In genomic region chr6:73702444-73702843, GRCh38 we compare ENCODE assay signal across 20 cellular contexts. TPM values are rescaled to one million over a fixed set of nuclear protein-coding genes. Genes with fewer than 3 reads are reported as not detected.
DNase-seq lines count a peak whose midpoint lies in the region; ATAC-seq and TF ChIP-seq lines count a peak whose summit lies in the region.
"Had no signal": no experiment of that assay in that cellular context is flagged by ENCODE, and none has a peak within 500 bp of the region (broad histone marks: within the 10 kb centered on the region; RNA-seq: fewer than 3 reads in every experiment).

No MANE protein-coding gene starts in this region.

- no peaks in the 10 kb centered on the region for H3K9me3 Mint-ChIP-seq in activated CD4-positive, alpha-beta T cell treated with anti-CD3 and anti-CD28 coated beads, Interleukin-2, amount 10 ng/mL, durations not matched to agents 24 days and 14 days
- H3K9me3 Mint-ChIP-seq: IgD-negative memory B cell had no signal

- no peak overlapping the region for H2BK120ac ChIP-seq in mesenchymal stem cell (ENCODE audit: low read depth, low read length)

- H3K27ac ChIP-seq in RWPE1 (peak overlapping the region; percentile 71), vagina (peak overlapping the region; percentile 91), mesenchymal stem cell (ENCODE audit: low read length, poor library complexity, severe bottlenecking) (no peak overlapping the region)
- H3K27ac ChIP-seq: BLaER1 treated with 17β-estradiol and CSF1 and Interleukin-3, amounts not matched to agents 10 nM and 100 nM; SK-N-MC had no signal

- POLR2A ChIA-PET in RWPE1 (lab: Yijun Ruan, JAX; ENCODE audit: low non-redundant PET): no interaction called here

- H3K36me3 Mint-ChIP-seq in activated CD4-positive, alpha-beta T cell treated with anti-CD3 and anti-CD28 coated beads, Interleukin-2, amount 10 ng/mL, durations not matched to agents 24 days and 14 days (ENCODE audit: low read depth): peaks cover 56% of the 10 kb centered on the region

- H3K4me3 Mint-ChIP-seq in activated CD4-positive, alpha-beta T cell treated with anti-CD3 and anti-CD28 coated beads, Interleukin-2, amount 10 ng/mL, durations not matched to agents 24 days and 14 days: no peak overlapping the region
- H3K4me3 Mint-ChIP-seq: IgD-negative memory B cell had no signal

- H3K14ac ChIP-seq in mesenchymal stem cell (ENCODE audit: low read length in 2 of 2): no peak overlapping the region

- H2BK5ac ChIP-seq in mesenchymal stem cell (ENCODE audit: low read depth, low read length, poor library complexity, severe bottlenecking): no peak overlapping the region

- CTCF ChIA-PET in RWPE1 (lab: Yijun Ruan, JAX): interaction anchor here (1.1 kb wide), 1 partner anchor 31 kb away, joined by 3 read pairs; no protein-coding TSS in a partner anchor

- no peak overlapping the region for H3K18ac ChIP-seq in mesenchymal stem cell (ENCODE audit: low read depth in 1 of 2, low read length in 2 of 2)

- peaks cover 25% of the 10 kb centered on the region for H3K79me1 ChIP-seq in mesenchymal stem cell (replicated peaks; ENCODE audit: low read length, poor library complexity, severe bottlenecking)

- no peak overlapping the region for H3K23ac ChIP-seq in mesenchymal stem cell (ENCODE audit: low read length in 2 of 2)

- H3K27ac Mint-ChIP-seq in activated CD4-positive, alpha-beta T cell treated with anti-CD3 and anti-CD28 coated beads, Interleukin-2, amount 10 ng/mL, durations not matched to agents 24 days and 14 days: peak overlapping the region; percentile 29
- H3K27ac Mint-ChIP-seq: IgD-negative memory B cell had no signal

- 100% methylated on average over 2 of the region's 2 CpGs for WGBS in mesenchymal stem cell

- TF ChIP-seq CTCF in RWPE1 (conservative IDR thresholded peaks at IDR 0.05; ENCODE audit: low read depth): no peak
- no peak for TF ChIP-seq CTCF in vagina (IDR thresholded peaks at IDR 0.05)

- H3K36me3 ChIP-seq in vagina (no peaks in the 10 kb centered on the region), mesenchymal stem cell (ENCODE audit: control insufficient read depth in 1 of 2, insufficient read depth in 2 of 2, low read depth in 1 of 2, low read length in 2 of 2) (peaks cover 0 to 64% of the 10 kb centered on the region in 2 experiments), MG63 (peaks cover 60% of the 10 kb centered on the region)
- H3K36me3 ChIP-seq: BLaER1 treated with 17β-estradiol and CSF1 and Interleukin-3, amounts not matched to agents 10 nM and 100 nM; HAP-1 had no signal

- H3K4me1 ChIP-seq in vagina (peaks cover 40% of the 10 kb centered on the region), mesenchymal stem cell (ENCODE audit: control insufficient read depth, insufficient read depth, low read depth, low read length) (peaks cover 1% of the 10 kb centered on the region)
- H3K4me1 ChIP-seq: HAP-1 had no signal

- no peak overlapping the region for H2AFZ ChIP-seq in mesenchymal stem cell (ENCODE audit: low read depth, low read length)

- H4K8ac ChIP-seq in mesenchymal stem cell (ENCODE audit: low read length): no peak overlapping the region

- DNase-seq in activated CD4-positive, alpha-beta T cell treated with anti-CD3 and anti-CD28 coated beads, Interleukin-2, amount 10 ng/mL, durations not matched to agents 24 days and 14 days: no peak
- DNase-seq in activated CD4-positive, alpha-beta T cell treated with anti-CD3 and anti-CD28 coated beads for 4 hours: no peak
- DNase-seq in RWPE1 (ENCODE audit: low spot score) (no peak), vagina (ENCODE audit: extremely low spot score in 2 of 2) (no peak), mesenchymal stem cell (no peak), MG63 (no peak), sciatic nerve (ENCODE audit: low spot score) (no peak)
- DNase-seq: 8988T, DND-41, NCI-H1436, NCI-H2081 treated with DMSO at 0.1 percent for 48 hours, NCI-H510A, NCI-H82, PC-3 had no signal

- H2BK15ac ChIP-seq in mesenchymal stem cell (ENCODE audit: low read depth, poor library complexity, severe bottlenecking): no peak overlapping the region

- H3K9ac ChIP-seq in mesenchymal stem cell (ENCODE audit: low read length): no peak overlapping the region
- H3K9ac ChIP-seq: BLaER1 treated with 17β-estradiol and CSF1 and Interleukin-3, amounts not matched to agents 10 nM and 100 nM had no signal

- H3K27me3 ChIP-seq in vagina: no peaks in the 10 kb centered on the region
- H3K27me3 ChIP-seq in mesenchymal stem cell (ENCODE audit: control insufficient read depth in 1 of 2, insufficient read depth in 1 of 2, low read length in 2 of 2): no peaks in the 10 kb centered on the region
- no peaks in the 10 kb centered on the region for H3K27me3 ChIP-seq in MG63

- no peak for TF ChIP-seq POLR2A in vagina (IDR thresholded peaks at IDR 0.05)

- no peak overlapping the region for H2BK12ac ChIP-seq in mesenchymal stem cell (ENCODE audit: low read length in 2 of 2)

- no peak overlapping the region for H3K4ac ChIP-seq in mesenchymal stem cell (ENCODE audit: low read depth in 1 of 2, low read length in 2 of 2)

- ATAC-seq in esophagus mucosa (peak; percentile 46), sciatic nerve (no peak)
- ATAC-seq: PC-3, Right ventricle myocardium inferior had no signal

- H3K4me3 ChIP-seq in vagina: no peak overlapping the region
- H3K4me3 ChIP-seq in mesenchymal stem cell (ENCODE audit: insufficient read depth in 1 of 2, low read depth in 1 of 2, low read length in 2 of 2): no peak overlapping the region
- no peak overlapping the region for H3K4me3 ChIP-seq in MG63
- H3K4me3 ChIP-seq: BLaER1 treated with 17β-estradiol and CSF1 and Interleukin-3, amounts not matched to agents 10 nM and 100 nM; HAP-1; SK-N-MC had no signal

- H3K27me3 Mint-ChIP-seq in activated CD4-positive, alpha-beta T cell treated with anti-CD3 and anti-CD28 coated beads, Interleukin-2, amount 10 ng/mL, durations not matched to agents 24 days and 14 days: no peaks in the 10 kb centered on the region

- H4K91ac ChIP-seq in mesenchymal stem cell (ENCODE audit: low read length): no peak overlapping the region

- peaks cover 40% of the 10 kb centered on the region for H3K4me1 Mint-ChIP-seq in activated CD4-positive, alpha-beta T cell treated with anti-CD3 and anti-CD28 coated beads, Interleukin-2, amount 10 ng/mL, durations not matched to agents 24 days and 14 days
- H3K4me1 Mint-ChIP-seq: IgD-negative memory B cell had no signal

- H2AK5ac ChIP-seq in mesenchymal stem cell (ENCODE audit: low read length, severe bottlenecking): no peak overlapping the region

- intact Hi-C loops in activated CD4-positive, alpha-beta T cell treated with anti-CD3 and anti-CD28 coated beads, Interleukin-2, amount 10 ng/mL, durations not matched to agents 24 days and 14 days (cut with micrococcal nuclease): no loop called here
- intact Hi-C loops in vagina (cut with DNase I) (no loop called here), sciatic nerve (cut with DNase I) (no loop called here)

- no peaks in the 10 kb centered on the region for H3K9me3 ChIP-seq in vagina
- H3K9me3 ChIP-seq in mesenchymal stem cell (ENCODE audit: control insufficient read depth, low read length): no peaks in the 10 kb centered on the region
- H3K9me3 ChIP-seq in MG63: no peaks in the 10 kb centered on the region
- H3K9me3 ChIP-seq: BLaER1 treated with 17β-estradiol and CSF1 and Interleukin-3, amounts not matched to agents 10 nM and 100 nM; HAP-1 had no signal

- H3K4me2 ChIP-seq in mesenchymal stem cell (ENCODE audit: low read length, poor library complexity, severe bottlenecking): no peak overlapping the region
- H3K4me2 ChIP-seq: BLaER1 treated with 17β-estradiol and CSF1 and Interleukin-3, amounts not matched to agents 10 nM and 100 nM had no signal

RNA-seq across cellular contexts. Expression of gene CD109, which starts 6.4 kb away (rescaled TPM):
- 23.6 and 24.2 TPM in 2 replicates for total RNA-seq in activated CD4-positive, alpha-beta T cell treated with anti-CD3 and anti-CD28 coated beads, Interleukin-2, amount 10 ng/mL, durations not matched to agents 24 days and 14 days
- 60.2 TPM for total RNA-seq in esophagus mucosa
- 29.0 TPM for total RNA-seq in vagina
- 33.3 TPM for polyA plus RNA-seq in mesenchymal stem cell (2013, experiment 1 of 2)
- 33.8 TPM for polyA plus RNA-seq in mesenchymal stem cell (2013, experiment 2 of 2)
- total RNA-seq in MG63 (2014; rRNA removed; shearing (Covaris generic); ENCODE audit: low replicate concordance): 19.1 and 20.7 TPM in 2 replicates
- total RNA-seq in sciatic nerve: 14.8 TPM
- polyA plus RNA-seq: IgD-negative memory B cell had no signal

RNA-seq across cellular contexts. Expression of gene SLC17A5, which starts 48.7 kb away (rescaled TPM):
- total RNA-seq in activated CD4-positive, alpha-beta T cell treated with anti-CD3 and anti-CD28 coated beads, Interleukin-2, amount 10 ng/mL, durations not matched to agents 24 days and 14 days: 4.9 TPM in 2 replicates
- total RNA-seq in esophagus mucosa (3.7 TPM), vagina (10.1 TPM), sciatic nerve (13.6 TPM)
- polyA plus RNA-seq in mesenchymal stem cell (2013, experiment 1 of 2): 66.7 TPM
- 69.0 TPM for polyA plus RNA-seq in mesenchymal stem cell (2013, experiment 2 of 2)
- 8.1 and 8.4 TPM in 2 replicates for total RNA-seq in MG63 (2014; rRNA removed; shearing (Covaris generic); ENCODE audit: low replicate concordance)
